31 cellular contexts compared by ENCODE assay signal in genomic region chr5:135667662-135668061, GRCh38.
DNase-seq lines count a peak whose midpoint lies in the region; ATAC-seq and TF ChIP-seq lines count a peak whose summit lies in the region.
"Had no signal": no experiment of that assay in that cellular context is flagged by ENCODE, and none has a peak within 500 bp of the region (broad histone marks: within the 10 kb centered on the region; RNA-seq: fewer than 3 reads in every experiment).

No MANE protein-coding gene starts in this region.

- CTCF ChIA-PET in Calu3 (lab: Charles Lee) = interaction anchor here (0.6 to 0.9 kb wide), 4 partner anchors 100 to 701 kb away, joined by 3 to 5 read pairs (median 4); no protein-coding TSS in a partner anchor
- CTCF ChIA-PET in WTC11 (lab: Charles Lee) = interaction anchor here (1.1 to 1.5 kb wide), 3 partner anchors 89 to 102 kb away, joined by 3 to 6 read pairs (median 4); partner anchors contain the start of gene CXCL14

- TF ChIP-seq CTCF in Calu3 (IDR thresholded peaks at IDR 0.05; ENCODE audit: unreplicated experiment) = no peak
- TF ChIP-seq CTCF in GM23338 (conservative IDR thresholded peaks at IDR 0.05; ENCODE audit: low read depth in 2 of 2) = no peak
- no peak for TF ChIP-seq CTCF in WTC11 (IDR thresholded peaks at IDR 0.05)
- no peak for TF ChIP-seq CTCF in sigmoid colon (IDR thresholded peaks at IDR 0.05)
- no peak for TF ChIP-seq CTCF in omental fat pad (IDR thresholded peaks at IDR 0.05)

- BruUV-seq in Calu3 (replicated peaks; lab: Mats Ljungman, UMichigan) = no TSS peak

- no peaks in the 10 kb centered on the region for H3K9me3 ChIP-seq in sigmoid colon
- H3K9me3 ChIP-seq: heart left ventricle, SJSA1, testis had no signal

- POLR2A ChIA-PET in WTC11 (lab: Charles Lee) = no interaction called here

- ATAC-seq in GM23338 (no peak), WTC11 (no peak), left colon (peak; percentile 84), omental fat pad (ENCODE audit: low FRiP score) (no peak), HG02610 (IDR thresholded peaks at IDR 0.05; ENCODE audit: unreplicated experiment) (no peak)
- ATAC-seq: activated naive CD8-positive, alpha-beta T cell treated with anti-CD3 and anti-CD28 coated beads, Interleukin-2, amount 50 U/mL, for 24 hours; heart left ventricle; natural killer cell had no signal

- peak overlapping the region; percentile 23; the same call in 1 of the 2 replicates for H2AFZ ChIP-seq in GM23338

- H3K27me3 Mint-ChIP-seq in Calu3 (ENCODE audit: unreplicated experiment) (peaks cover 9% of the 10 kb centered on the region), GM23338 (ENCODE audit: insufficient read depth, low read depth, poor library complexity) (no peaks in the 10 kb centered on the region), WTC11 (ENCODE audit: low read depth) (no peaks in the 10 kb centered on the region; the same call in 1 of the 2 replicates)

- H3K27ac Mint-ChIP-seq in Calu3 (ENCODE audit: unreplicated experiment) (peak overlapping the region; percentile 76), GM23338 (no peak overlapping the region; the same call in 1 of the 2 replicates), WTC11 (no peak overlapping the region)
- H3K27ac Mint-ChIP-seq: activated naive CD8-positive, alpha-beta T cell treated with anti-CD3 and anti-CD28 coated beads, Interleukin-2, amount 50 U/mL, for 24 hours; dendritic cell treated with granulocyte-macrophage colony-stimulating factor and Interleukin-4, amounts not matched to agents 40 ng/mL and 50 ng/mL, for 4 days; natural killer cell had no signal

- H3K4me1 ChIP-seq in GM23338 (ENCODE audit: insufficient read depth) = no peaks in the 10 kb centered on the region
- H3K4me1 ChIP-seq in sigmoid colon = no peaks in the 10 kb centered on the region
- H3K4me1 ChIP-seq: heart left ventricle, SJSA1, testis had no signal

- H4K20me1 ChIP-seq in GM23338 (replicated peaks; ENCODE audit: insufficient read depth) = no peaks in the 10 kb centered on the region

- H3K79me2 ChIP-seq in GM23338 (replicated peaks; ENCODE audit: insufficient read depth) = no peaks in the 10 kb centered on the region

- intact Hi-C loops in Calu3 (cut with micrococcal nuclease; ENCODE audit: unreplicated experiment) (no loop called here), left colon (cut with DNase I, micrococcal nuclease) (no loop called here), sigmoid colon (cut with DNase I) (no loop called here)

- H3K27me3 ChIP-seq in GM23338 (ENCODE audit: insufficient read depth) (no peaks in the 10 kb centered on the region), sigmoid colon (no peaks in the 10 kb centered on the region)
- H3K27me3 ChIP-seq: SJSA1, testis had no signal

- no peaks in the 10 kb centered on the region; the same call in none of the 2 replicates for H3K9me2 ChIP-seq in GM23338 (ENCODE audit: insufficient read depth)

- no peaks in the 10 kb centered on the region for H3F3A ChIP-seq in GM23338 (replicated peaks; ENCODE audit: low read depth)

- H3K9me3 Mint-ChIP-seq in Calu3 (ENCODE audit: low read depth, unreplicated experiment) (peaks cover 5% of the 10 kb centered on the region), GM23338 (no peaks in the 10 kb centered on the region; the same call in 2 of the 3 replicates), WTC11 (no peaks in the 10 kb centered on the region)
- H3K9me3 Mint-ChIP-seq: activated naive CD8-positive, alpha-beta T cell treated with anti-CD3 and anti-CD28 coated beads, Interleukin-2, amount 50 U/mL, for 24 hours; dendritic cell treated with granulocyte-macrophage colony-stimulating factor and Interleukin-4, amounts not matched to agents 40 ng/mL and 50 ng/mL, for 4 days; natural killer cell had no signal

- 17 to 62% methylated on average over 2 of the region's 2 CpGs for WGBS in sigmoid colon, 2 donors

- no peak overlapping the region for H3K4me3 Mint-ChIP-seq in Calu3 (ENCODE audit: low read depth, unreplicated experiment)
- H3K4me3 Mint-ChIP-seq in GM23338 = no peak overlapping the region
- H3K4me3 Mint-ChIP-seq in WTC11 = no peak overlapping the region
- H3K4me3 Mint-ChIP-seq: activated naive CD8-positive, alpha-beta T cell treated with anti-CD3 and anti-CD28 coated beads, Interleukin-2, amount 50 U/mL, for 24 hours; dendritic cell treated with granulocyte-macrophage colony-stimulating factor and Interleukin-4, amounts not matched to agents 40 ng/mL and 50 ng/mL, for 4 days; natural killer cell had no signal

- H3K36me3 ChIP-seq in GM23338 (ENCODE audit: insufficient read depth) = no peaks in the 10 kb centered on the region
- no peaks in the 10 kb centered on the region for H3K36me3 ChIP-seq in sigmoid colon
- H3K36me3 ChIP-seq: heart left ventricle, SJSA1 had no signal

- H3K4me1 Mint-ChIP-seq in Calu3 (ENCODE audit: low read depth, unreplicated experiment) = peaks cover 15% of the 10 kb centered on the region
- H3K4me1 Mint-ChIP-seq in GM23338 = peaks cover 2% of the 10 kb centered on the region
- H3K4me1 Mint-ChIP-seq in WTC11 = no peaks in the 10 kb centered on the region
- H3K4me1 Mint-ChIP-seq: activated naive CD8-positive, alpha-beta T cell treated with anti-CD3 and anti-CD28 coated beads, Interleukin-2, amount 50 U/mL, for 24 hours; natural killer cell had no signal

- no peak overlapping the region for H3K4me3 ChIP-seq in GM23338
- H3K4me3 ChIP-seq in sigmoid colon = no peak overlapping the region
- H3K4me3 ChIP-seq: heart left ventricle, lung, SJSA1, testis had no signal

- H3K36me3 Mint-ChIP-seq in Calu3 (ENCODE audit: insufficient read depth, unreplicated experiment) = no peaks in the 10 kb centered on the region
- H3K36me3 Mint-ChIP-seq in GM23338 (ENCODE audit: low read depth) = no peaks in the 10 kb centered on the region
- H3K36me3 Mint-ChIP-seq in WTC11 = no peaks in the 10 kb centered on the region
- H3K36me3 Mint-ChIP-seq: natural killer cell had no signal

- no peak for TF ChIP-seq EP300 in sigmoid colon (IDR thresholded peaks at IDR 0.05)

- DNase-seq in Calu3 (peak; percentile 20), GM23338 (ENCODE audit: low spot score) (no peak), WTC11 (ENCODE audit: low spot score) (no peak), left colon (no peak), sigmoid colon (no peak), cortex of kidney (lab: John Stamatoyannopoulos, UW) (no peak), omental fat pad (ENCODE audit: low spot score) (no peak)
- DNase-seq: activated CD4-positive, alpha-beta T cell treated with anti-CD3 and anti-CD28 coated beads, Interleukin-2, amount 50 U/mL, for 1 hour; activated gamma-delta T cell treated with Interleukin-2 at 50 U/mL for 16 hours; activated naive CD8-positive, alpha-beta T cell treated with anti-CD3 and anti-CD28 coated beads, Interleukin-2, amount 50 U/mL, for 24 hours; activated T-cell treated with anti-CD3 and anti-CD28 coated beads, Interleukin-2, amount 50 U/mL, for 1 hour; central memory CD4-positive, alpha-beta T cell; COR-L47; DND-41; foreskin melanocyte; HCEC 1CT; heart left ventricle; natural killer cell; NCI-H1105 treated with DMSO at 0.1 percent for 48 hours; NCI-H2029; NCI-H526; occipital lobe; stimulated activated naive CD4-positive, alpha-beta T cell treated with Interleukin-2 at 50 U/mL for 16 hours; T-helper 9 cell; testis had no signal

- no peak for TF ChIP-seq POLR2A in sigmoid colon (IDR thresholded peaks at IDR 0.05)

- H3K27ac ChIP-seq in GM23338 (ENCODE audit: low read depth) (no peak overlapping the region), sigmoid colon (no peak overlapping the region)
- H3K27ac ChIP-seq: C4-2B, heart left ventricle, SJSA1, testis, VCaP had no signal

- H3K4me2 ChIP-seq in GM23338 = no peak overlapping the region

TF ChIP-seq in WTC11, 78 proteins besides CTCF, POLR2A, EP300 and RAD21:
- TF ChIP-seq JUN (CRISPR knock-in tag; IDR thresholded peaks at IDR 0.05) (no peak), SP1 (CRISPR knock-in tag; conservative IDR thresholded peaks at IDR 0.05) (no peak), AFF4 (CRISPR knock-in tag; IDR thresholded peaks at IDR 0.05; ENCODE audit: borderline replicate concordance) (no peak), CREM (CRISPR knock-in tag; IDR thresholded peaks at IDR 0.05) (no peak), GABPB1 (CRISPR knock-in tag; IDR thresholded peaks at IDR 0.05) (peak; percentile 53; the same call in 1 of the 2 replicates)
TF ChIP-seq in WTC11: peak in this region for 1.
